1 cellular context compared by ENCODE assay signal in the genomic region with DNA sequence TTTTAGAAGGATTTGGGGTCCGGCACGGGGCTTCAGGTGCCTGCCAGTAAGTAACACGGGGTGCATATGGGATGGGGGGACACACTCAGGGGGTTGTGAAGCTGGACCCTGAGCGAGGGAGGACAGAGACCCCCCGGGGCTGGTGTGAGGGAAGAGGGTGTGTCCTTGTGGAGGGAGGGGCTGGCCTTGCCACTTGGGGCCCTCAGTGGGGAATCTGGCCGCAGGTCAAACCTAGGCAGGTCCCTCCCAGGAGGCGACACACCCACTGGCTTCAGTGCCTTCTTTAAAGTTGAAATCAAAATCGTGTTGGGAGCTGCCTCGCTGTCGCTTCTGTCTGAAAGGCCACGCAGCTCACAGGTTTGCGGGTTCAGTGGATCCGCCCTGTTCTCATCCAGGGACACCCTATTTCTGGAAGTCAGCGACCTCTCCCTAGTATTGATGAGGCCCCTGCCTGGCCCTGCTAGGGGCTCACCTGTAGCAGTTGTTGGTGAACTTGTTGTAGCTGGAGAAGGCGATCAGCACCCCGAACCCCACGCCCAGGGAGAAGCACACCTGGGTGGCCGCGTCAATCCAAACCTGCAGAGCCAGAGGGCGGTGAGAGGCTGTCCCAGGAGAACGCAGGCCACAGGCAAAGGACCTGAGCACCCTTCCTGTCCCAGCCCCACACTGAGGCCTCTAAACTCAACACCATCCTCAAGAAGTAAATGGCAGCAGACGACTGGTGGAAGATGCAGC.
TF ChIP-seq lines count a peak whose summit lies in the region.

No MANE protein-coding gene starts in this region.

TF ChIP-seq in WTC11, 78 proteins besides CTCF, POLR2A, EP300 and RAD21 (continued from another document):
- no peak for TF ChIP-seq ZNF138 (CRISPR knock-in tag; conservative IDR thresholded peaks at IDR 0.05)
- TF ChIP-seq TEAD1 (CRISPR knock-in tag; IDR thresholded peaks at IDR 0.05): no peak
- no peak for TF ChIP-seq E2F4 (CRISPR knock-in tag; IDR thresholded peaks at IDR 0.05; ENCODE audit: borderline replicate concordance, low read depth)
- TF ChIP-seq, protein P1, sequence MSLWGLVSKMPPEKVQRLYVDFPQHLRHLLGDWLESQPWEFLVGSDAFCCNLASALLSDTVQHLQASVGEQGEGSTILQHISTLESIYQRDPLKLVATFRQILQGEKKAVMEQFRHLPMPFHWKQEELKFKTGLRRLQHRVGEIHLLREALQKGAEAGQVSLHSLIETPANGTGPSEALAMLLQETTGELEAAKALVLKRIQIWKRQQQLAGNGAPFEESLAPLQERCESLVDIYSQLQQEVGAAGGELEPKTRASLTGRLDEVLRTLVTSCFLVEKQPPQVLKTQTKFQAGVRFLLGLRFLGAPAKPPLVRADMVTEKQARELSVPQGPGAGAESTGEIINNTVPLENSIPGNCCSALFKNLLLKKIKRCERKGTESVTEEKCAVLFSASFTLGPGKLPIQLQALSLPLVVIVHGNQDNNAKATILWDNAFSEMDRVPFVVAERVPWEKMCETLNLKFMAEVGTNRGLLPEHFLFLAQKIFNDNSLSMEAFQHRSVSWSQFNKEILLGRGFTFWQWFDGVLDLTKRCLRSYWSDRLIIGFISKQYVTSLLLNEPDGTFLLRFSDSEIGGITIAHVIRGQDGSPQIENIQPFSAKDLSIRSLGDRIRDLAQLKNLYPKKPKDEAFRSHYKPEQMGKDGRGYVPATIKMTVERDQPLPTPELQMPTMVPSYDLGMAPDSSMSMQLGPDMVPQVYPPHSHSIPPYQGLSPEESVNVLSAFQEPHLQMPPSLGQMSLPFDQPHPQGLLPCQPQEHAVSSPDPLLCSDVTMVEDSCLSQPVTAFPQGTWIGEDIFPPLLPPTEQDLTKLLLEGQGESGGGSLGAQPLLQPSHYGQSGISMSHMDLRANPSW (CRISPR knock-in tag; conservative IDR thresholded peaks at IDR 0.05; ENCODE audit: low read depth): no peak
- TF ChIP-seq ETV6 (CRISPR knock-in tag; IDR thresholded peaks at IDR 0.05): no peak
- TF ChIP-seq, protein P2, sequence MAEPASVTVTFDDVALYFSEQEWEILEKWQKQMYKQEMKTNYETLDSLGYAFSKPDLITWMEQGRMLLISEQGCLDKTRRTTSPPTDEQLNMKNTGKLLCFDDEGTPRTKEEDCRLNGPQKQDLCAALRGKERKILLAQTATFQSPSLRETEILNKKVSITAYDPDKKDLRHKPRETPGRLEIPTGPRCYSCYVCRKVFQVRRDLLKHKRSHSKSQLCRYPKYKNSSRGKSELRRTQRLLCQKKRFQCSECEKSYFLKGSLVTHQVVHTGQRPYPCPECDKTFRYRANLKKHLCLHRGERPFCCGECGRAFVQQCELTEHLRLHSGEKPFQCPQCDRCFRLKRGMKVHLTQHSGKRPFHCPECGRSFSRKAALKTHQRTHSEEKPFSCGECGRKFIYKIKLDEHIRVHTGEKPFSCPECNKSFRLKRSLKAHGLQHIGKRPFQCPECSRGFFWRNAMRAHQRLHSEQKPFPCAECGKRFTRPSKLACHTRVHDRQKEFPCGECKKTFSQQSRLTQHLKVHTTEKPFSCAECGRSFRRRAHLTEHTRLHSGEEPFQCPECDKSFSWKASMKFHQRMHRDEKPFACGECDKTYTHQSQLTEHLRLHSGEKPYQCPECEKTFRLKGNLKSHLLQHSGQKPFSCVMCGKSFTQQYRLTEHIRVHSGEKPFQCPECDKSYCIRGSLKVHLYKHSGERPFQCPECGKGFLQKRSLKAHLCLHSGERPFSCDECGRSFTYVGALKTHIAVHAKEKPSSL (CRISPR knock-in tag; conservative IDR thresholded peaks at IDR 0.05): no peak
- no peak for TF ChIP-seq TCF7 (CRISPR knock-in tag; IDR thresholded peaks at IDR 0.05; ENCODE audit: low read depth)
- TF ChIP-seq, protein P3, sequence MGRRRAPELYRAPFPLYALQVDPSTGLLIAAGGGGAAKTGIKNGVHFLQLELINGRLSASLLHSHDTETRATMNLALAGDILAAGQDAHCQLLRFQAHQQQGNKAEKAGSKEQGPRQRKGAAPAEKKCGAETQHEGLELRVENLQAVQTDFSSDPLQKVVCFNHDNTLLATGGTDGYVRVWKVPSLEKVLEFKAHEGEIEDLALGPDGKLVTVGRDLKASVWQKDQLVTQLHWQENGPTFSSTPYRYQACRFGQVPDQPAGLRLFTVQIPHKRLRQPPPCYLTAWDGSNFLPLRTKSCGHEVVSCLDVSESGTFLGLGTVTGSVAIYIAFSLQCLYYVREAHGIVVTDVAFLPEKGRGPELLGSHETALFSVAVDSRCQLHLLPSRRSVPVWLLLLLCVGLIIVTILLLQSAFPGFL (CRISPR knock-in tag; IDR thresholded peaks at IDR 0.05; ENCODE audit: borderline replicate concordance): no peak
